In genomic region chr20:13771853-13772453, GRCh38 we compare ENCODE assay signal across 8 cellular contexts. TPM values are rescaled to one million over a fixed set of nuclear protein-coding genes. Genes with fewer than 3 reads are reported as not detected.
DNase-seq lines count a peak whose midpoint lies in the region; ATAC-seq and TF ChIP-seq lines count a peak whose summit lies in the region.

No MANE protein-coding gene starts in this region.

- H2AFZ ChIP-seq in osteoblast (ENCODE audit: low read length), result no peak overlapping the region

- H3K79me2 ChIP-seq in osteoblast (ENCODE audit: insufficient read depth, low read length), result peaks cover 10% of the 10 kb centered on the region

- H3K4me3 ChIP-seq in AG04449 (ENCODE audit: low read depth, low read length) (no peak overlapping the region), osteoblast (ENCODE audit: insufficient read depth, low read length) (no peak overlapping the region)

- H3K36me3 ChIP-seq in osteoblast (ENCODE audit: insufficient read depth, low read length), result peaks cover 63% of the 10 kb centered on the region

- ATAC-seq in GM18870 (IDR thresholded peaks at IDR 0.05; ENCODE audit: unreplicated experiment) (peak; percentile 45), GM21381 (IDR thresholded peaks at IDR 0.05; ENCODE audit: unreplicated experiment) (no peak)

- H3K9me3 ChIP-seq in osteoblast (ENCODE audit: low read depth, low read length), result no peaks in the 10 kb centered on the region

- no peak for DNase-seq in AG04449 (ENCODE audit: low read depth, low spot score)
- DNase-seq in NCI-H345 treated with DMSO at 0.1 percent for 48 hours (lab: John Stamatoyannopoulos, UW; ENCODE audit: unreplicated experiment), result peak; percentile 45
- DNase-seq in dedifferentiated amniotic fluid mesenchymal stem cell (ENCODE audit: extremely low spot score), result peak; percentile 62
- no peak for DNase-seq in osteoblast (ENCODE audit: insufficient read length, low spot score, missing footprints)
- DNase-seq in HK-2 (ENCODE audit: unreplicated experiment), result no peak
- DNase-seq in activated effector memory CD4-positive, alpha-beta T cell treated with anti-CD3 and anti-CD28 coated beads, Interleukin-2, amount 50 U/mL, for 16 hours, result no peak

- CTCF ChIA-PET in AG04449 (lab: Yijun Ruan, JAX), result interaction anchor here (0.6 to 5.1 kb wide), 38 partner anchors 8 to 803 kb away, joined by 3 to 56 read pairs (median 4); partner anchors contain the start of genes ESF1 and NDUFAF5

- no peak overlapping the region for H3K4me2 ChIP-seq in osteoblast (ENCODE audit: insufficient read depth, low read length)

- TF ChIP-seq CTCF in AG04449 (IDR thresholded peaks at IDR 0.05; ENCODE audit: insufficient read depth, low read length, missing control alignments) (peak; percentile 2), osteoblast (IDR thresholded peaks at IDR 0.05; ENCODE audit: extremely low read depth, low read depth, low read length) (peak; percentile 55)

- no peaks in the 10 kb centered on the region for H4K20me1 ChIP-seq in osteoblast (ENCODE audit: insufficient read depth, low read length)

- H3K27ac ChIP-seq in osteoblast (ENCODE audit: low read depth, low read length), result no peak overlapping the region

- H3K27me3 ChIP-seq in osteoblast (ENCODE audit: insufficient read depth, low read length), result no peaks in the 10 kb centered on the region

- POLR2A ChIA-PET in AG04449 (lab: Yijun Ruan, JAX), result interaction anchor here (1.4 kb wide), 1 partner anchor 13 kb away, joined by 4 read pairs; the partner anchor contains the start of gene ESF1

- H3K4me1 ChIP-seq in osteoblast (ENCODE audit: insufficient read depth, low read length), result peaks cover under 1% of the 10 kb centered on the region

RNA-seq across cellular contexts. Expression of gene ESF1, which starts 12.8 kb away (rescaled TPM):
- total RNA-seq in osteoblast, result 7.7 and 9.0 TPM in 2 replicates

RNA-seq across cellular contexts. Expression of gene NDUFAF5, which starts 12.9 kb away (rescaled TPM):
- total RNA-seq in osteoblast, result 8.3 and 12.3 TPM in 2 replicates

Comparison
In these comparisons a context has a peak if more than half of its experiments do, and no peak if none do; other contexts are left out.
1. DNase-seq: peak in NCI-H345 treated with DMSO at 0.1 percent for 48 hours (single experiment) and dedifferentiated amniotic fluid mesenchymal stem cell (single experiment); none in AG04449 (single experiment), osteoblast (single experiment), HK-2 (single experiment) and activated effector memory CD4-positive, alpha-beta T cell treated with anti-CD3 and anti-CD28 coated beads, Interleukin-2, amount 50 U/mL, for 16 hours (single experiment).